Comparison of ENCODE assay signal across 1 cellular context in genomic region chr3:43227685-43228084, GRCh38.
A peak's percentile ranks its signal among the peaks of the same experiment; 100 is the strongest.
TF ChIP-seq lines count a peak whose summit lies in the region.

No MANE protein-coding gene starts in this region.

TF ChIP-seq in K562, 482 proteins besides CTCF, POLR2A, EP300 and RAD21:
- TF ChIP-seq ZNF324 (CRISPR knock-in tag; IDR thresholded peaks at IDR 0.05) = peak; percentile 99
